ENCODE assay signal across 19 cellular contexts in the genomic region with DNA sequence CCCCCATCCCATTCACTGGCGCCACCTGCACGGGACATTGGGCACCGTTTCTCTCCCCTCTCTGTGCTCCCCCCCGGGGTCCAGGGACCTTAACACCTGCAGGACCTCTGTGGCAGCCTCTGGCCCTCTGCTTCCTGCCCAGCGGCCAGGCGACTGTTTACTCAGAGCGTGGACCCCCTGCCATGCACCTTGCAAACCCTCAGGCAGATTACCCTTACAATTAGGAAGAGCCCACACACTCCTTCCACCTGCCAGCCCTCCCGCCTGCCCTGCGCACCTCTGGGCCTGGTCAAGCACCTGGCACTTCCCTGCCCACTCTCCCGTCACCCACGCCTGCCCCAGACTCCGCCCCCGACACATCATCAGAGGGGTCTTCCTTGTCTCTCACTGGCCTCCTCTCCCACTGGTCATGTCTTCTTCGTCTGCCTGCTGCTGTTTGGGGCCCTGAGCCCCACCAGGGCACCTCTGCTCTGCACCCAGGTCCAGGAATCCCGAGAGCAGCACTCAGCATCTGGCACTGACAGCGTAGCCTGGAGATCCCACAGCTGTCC.
DNase-seq lines count a peak whose midpoint lies in the region; ATAC-seq and TF ChIP-seq lines count a peak whose summit lies in the region.
"Had no signal": no experiment of that assay in that cellular context is flagged by ENCODE, and none has a peak within 500 bp of the region (broad histone marks: within the 10 kb centered on the region; RNA-seq: fewer than 3 reads in every experiment).

No MANE protein-coding gene starts in this region.

- H3K27me3 Mint-ChIP-seq in stimulated activated naive CD8-positive, alpha-beta T cell treated with anti-CD3 and anti-CD28 coated beads, Interleukin-15, amount 100 ng/mL, for 72 hours = peaks cover 21% of the 10 kb centered on the region

- H3K4me1 Mint-ChIP-seq in stimulated activated naive CD8-positive, alpha-beta T cell treated with anti-CD3 and anti-CD28 coated beads, Interleukin-15, amount 100 ng/mL, for 72 hours = no peaks in the 10 kb centered on the region

- TF ChIP-seq POLR2A in spleen (IDR thresholded peaks at IDR 0.05) = no peak

- H3K4me1 ChIP-seq in RWPE2 (ENCODE audit: insufficient read depth, poor library complexity, severe bottlenecking) (no peaks in the 10 kb centered on the region), lower lobe of right lung (no peaks in the 10 kb centered on the region), spleen (no peaks in the 10 kb centered on the region)
- H3K4me1 ChIP-seq: A549 had no signal

- ATAC-seq in RWPE2 (ENCODE audit: low read depth) (no peak), lower lobe of right lung (peak; percentile 16 to 35), HG03442 (IDR thresholded peaks at IDR 0.05; ENCODE audit: unreplicated experiment) (no peak)
- ATAC-seq in stimulated activated naive CD8-positive, alpha-beta T cell treated with anti-CD3 and anti-CD28 coated beads, Interleukin-15, amount 100 ng/mL, for 72 hours = no peak
- ATAC-seq: A549 had no signal

- H3K36me3 ChIP-seq in RWPE2 (ENCODE audit: low read depth) (no peaks in the 10 kb centered on the region), lower lobe of right lung (no peaks in the 10 kb centered on the region), spleen (no peaks in the 10 kb centered on the region)
- H3K36me3 ChIP-seq: BLaER1 treated with 17β-estradiol and CSF1 and Interleukin-3, amounts not matched to agents 10 nM and 100 nM had no signal

- WGBS in spleen, 5 donors = 66 to 70% (median 70%) methylated on average over 16 of the region's 16 CpGs

- H3K4me3 Mint-ChIP-seq in stimulated activated naive CD8-positive, alpha-beta T cell treated with anti-CD3 and anti-CD28 coated beads, Interleukin-15, amount 100 ng/mL, for 72 hours = no peak overlapping the region
- H3K4me3 Mint-ChIP-seq: CD4-positive, alpha-beta T cell had no signal

- no peak overlapping the region for H3K27ac ChIP-seq in RWPE2 (ENCODE audit: poor library complexity, severe bottlenecking)
- no peak overlapping the region for H3K27ac ChIP-seq in lower lobe of right lung
- H3K27ac ChIP-seq in spleen = no peak overlapping the region
- H3K27ac ChIP-seq: A549; BLaER1 treated with 17β-estradiol and CSF1 and Interleukin-3, amounts not matched to agents 10 nM and 100 nM; PC-9 had no signal

- no peak overlapping the region for H3K27ac Mint-ChIP-seq in stimulated activated naive CD8-positive, alpha-beta T cell treated with anti-CD3 and anti-CD28 coated beads, Interleukin-15, amount 100 ng/mL, for 72 hours
- H3K27ac Mint-ChIP-seq: CD4-positive, alpha-beta T cell had no signal

- intact Hi-C loops in lower lobe of right lung (cut with DNase I) (no loop called here), spleen (cut with DNase I; ENCODE audit: low total_unique reads) (no loop called here)

- no peak overlapping the region for H3K4me3 ChIP-seq in RWPE2 (ENCODE audit: severe bottlenecking)
- no peak overlapping the region for H3K4me3 ChIP-seq in lower lobe of right lung
- no peak overlapping the region for H3K4me3 ChIP-seq in spleen
- H3K4me3 ChIP-seq: A549; BLaER1 treated with 17β-estradiol and CSF1 and Interleukin-3, amounts not matched to agents 10 nM and 100 nM; PC-9 had no signal

- H3K9me3 ChIP-seq in RWPE2 (ENCODE audit: severe bottlenecking) (no peaks in the 10 kb centered on the region), lower lobe of right lung (no peaks in the 10 kb centered on the region), spleen (no peaks in the 10 kb centered on the region)
- H3K9me3 ChIP-seq: A549; BLaER1 treated with 17β-estradiol and CSF1 and Interleukin-3, amounts not matched to agents 10 nM and 100 nM had no signal

- H3K27me3 ChIP-seq in RWPE2 (ENCODE audit: insufficient read depth, poor library complexity, severe bottlenecking) (peaks cover 7% of the 10 kb centered on the region), lower lobe of right lung (ENCODE audit: low read depth) (peaks cover 18% of the 10 kb centered on the region), spleen (replicated peaks in 1 of 7) (peaks cover 0 to 17% (median 0%) of the 10 kb centered on the region in 7 donors)
- H3K27me3 ChIP-seq: BLaER1 treated with 17β-estradiol and CSF1 and Interleukin-3, amounts not matched to agents 10 nM and 100 nM had no signal

- peaks cover 0 to 10% of the 10 kb centered on the region in 2 donors for H3K9me3 Mint-ChIP-seq in stimulated activated naive CD8-positive, alpha-beta T cell treated with anti-CD3 and anti-CD28 coated beads, Interleukin-15, amount 100 ng/mL, for 72 hours
- H3K9me3 Mint-ChIP-seq: CD4-positive, alpha-beta T cell had no signal

- no peak for TF ChIP-seq CTCF in RWPE2 (IDR thresholded peaks at IDR 0.05; ENCODE audit: poor library complexity, severe bottlenecking)
- no peak for TF ChIP-seq CTCF in lower lobe of right lung (IDR thresholded peaks at IDR 0.05)
- no peak for TF ChIP-seq CTCF in spleen (IDR thresholded peaks at IDR 0.05 in 8 of 11, conservative IDR thresholded peaks at IDR 0.05 in 3 of 11)

- DNase-seq in ELF-1 (ENCODE audit: low read depth, low spot score) (peak; percentile 18), RWPE2 (ENCODE audit: low spot score) (peak; percentile 63), lower lobe of right lung (no peak), spleen (peak; percentile 58), GDM1 (lab: John Stamatoyannopoulos, UW) (no peak)
- DNase-seq in stimulated activated naive CD8-positive, alpha-beta T cell treated with anti-CD3 and anti-CD28 coated beads, Interleukin-15, amount 100 ng/mL, for 72 hours = no peak
- DNase-seq: AML-193; CD4-positive, alpha-beta T cell; KBM-7; NCI-H1105 treated with DMSO at 0.1 percent for 48 hours; NCI-H146; NCI-H1930; NCI-H446; NCI-H524 treated with DMSO at 0.1 percent for 48 hours; PC-9; SHP77 had no signal

Comparison
In these comparisons a context has a peak if more than half of its experiments do, and no peak if none do; other contexts are left out.
1. DNase-seq: peak in ELF-1 (single experiment), RWPE2 (single experiment) and spleen (single experiment); none in lower lobe of right lung (single experiment), stimulated activated naive CD8-positive, alpha-beta T cell treated with anti-CD3 and anti-CD28 coated beads, Interleukin-15, amount 100 ng/mL, for 72 hours (0 of 2) and GDM1 (single experiment).
2. ATAC-seq: peak in lower lobe of right lung (2 of 2); none in RWPE2 (single experiment), stimulated activated naive CD8-positive, alpha-beta T cell treated with anti-CD3 and anti-CD28 coated beads, Interleukin-15, amount 100 ng/mL, for 72 hours (single experiment) and HG03442 (single experiment).